In genomic region chr3:40580494-40581091, GRCh38 we compare ENCODE assay signal across 8 cellular contexts. TPM values are rescaled to one million over a fixed set of nuclear protein-coding genes. Genes with fewer than 3 reads are reported as not detected.
DNase-seq lines count a peak whose midpoint lies in the region; ATAC-seq and TF ChIP-seq lines count a peak whose summit lies in the region.

No MANE protein-coding gene starts in this region.

- no peaks in the 10 kb centered on the region for H3K27me3 ChIP-seq in CD8-positive, alpha-beta T cell (ENCODE audit: insufficient read depth, low read length)
- H3K27me3 ChIP-seq in MG63, result no peaks in the 10 kb centered on the region
- no peaks in the 10 kb centered on the region for H3K27me3 ChIP-seq in heart left ventricle

- H3K27ac ChIP-seq in CD8-positive, alpha-beta T cell (ENCODE audit: low read depth, low read length), result no peak overlapping the region
- H3K27ac ChIP-seq in heart left ventricle, result no peak overlapping the region

- no peaks in the 10 kb centered on the region for H3K4me1 ChIP-seq in CD8-positive, alpha-beta T cell (ENCODE audit: insufficient read depth, low read length)
- peaks cover 0 to 22% (median 10%) of the 10 kb centered on the region in 12 donors for H3K4me1 ChIP-seq in heart left ventricle

- WGBS in heart left ventricle, 4 donors, result 0% methylated on average over 2 of the region's 2 CpGs

- no peaks in the 10 kb centered on the region for H3K9me3 ChIP-seq in CD8-positive, alpha-beta T cell (ENCODE audit: low read length)
- H3K9me3 ChIP-seq in MG63 (no peaks in the 10 kb centered on the region), heart left ventricle (no peaks in the 10 kb centered on the region)

- DNase-seq in CD8-positive, alpha-beta T cell, result peak; percentile 23 to 70 (median 60)
- DNase-seq in MG63 (peak; percentile 19), heart left ventricle (peak; percentile 55 to 66 (median 61)), pulmonary artery endothelial cell (ENCODE audit: low read depth, low spot score) (peak; percentile 22)
- peak; percentile 63 for DNase-seq in activated naive CD4-positive, alpha-beta T cell treated with anti-CD3 and anti-CD28 coated beads, Interleukin-2, amount 50 U/mL, for 16 hours

- H3K36me3 ChIP-seq in CD8-positive, alpha-beta T cell (ENCODE audit: insufficient read depth, low read length), result no peaks in the 10 kb centered on the region
- no peaks in the 10 kb centered on the region for H3K36me3 ChIP-seq in MG63
- no peaks in the 10 kb centered on the region for H3K36me3 ChIP-seq in heart left ventricle

- intact Hi-C loops in CD8-positive, alpha-beta T cell (cut with DNase I, micrococcal nuclease), result loop anchor here (1.0 to 5.0 kb wide), 6 partner anchors 254 to 1862 kb away; no protein-coding TSS in a partner anchor
- intact Hi-C loops in heart left ventricle (cut with DNase I), result loop anchor here (1.0 to 10.0 kb wide), 17 partner anchors 134 to 1301 kb away; partner anchors contain the start of gene CTNNB1 (in 3 of the 10)

- H3K4me1 Mint-ChIP-seq in CD8-positive, alpha-beta T cell (ENCODE audit: low read depth), result no peaks in the 10 kb centered on the region

- no peak for TF ChIP-seq POLR2A in heart left ventricle (IDR thresholded peaks at IDR 0.05)

- CTCF ChIA-PET in CD8-positive, alpha-beta T cell (lab: Charles Lee), result interaction anchor here (0.6 to 10.9 kb wide), 20 partner anchors 9 to 1545 kb away, joined by 3 to 159 read pairs (median 4); partner anchors contain the start of gene CTNNB1

- no peak overlapping the region for H3K4me3 Mint-ChIP-seq in CD8-positive, alpha-beta T cell

- POLR2A ChIA-PET in CD8-positive, alpha-beta T cell (lab: Charles Lee), result no interaction called here

- H3K4me3 ChIP-seq in CD8-positive, alpha-beta T cell (ENCODE audit: low read depth, low read length), result no peak overlapping the region
- H3K4me3 ChIP-seq in MG63 (no peak overlapping the region), heart left ventricle (no peak overlapping the region)

- H3K27ac Mint-ChIP-seq in CD8-positive, alpha-beta T cell, result no peak overlapping the region

- peak; percentile 78 for ATAC-seq in CD8-positive, alpha-beta T cell
- ATAC-seq in GM19395 (IDR thresholded peaks at IDR 0.05; ENCODE audit: unreplicated experiment) (peak; percentile 76), SK-N-SH treated with all-trans-retinoic acid at 6 μM for 48 hours (peak; percentile 79), heart left ventricle (peak in 3 of 4 donors; percentile 56 to 70 (median 68)), HG02840 (IDR thresholded peaks at IDR 0.05; ENCODE audit: low FRiP score, unreplicated experiment) (no peak)

- H3K27me3 Mint-ChIP-seq in CD8-positive, alpha-beta T cell (ENCODE audit: low read depth), result peaks cover 10% of the 10 kb centered on the region

- peak; percentile 83 for TF ChIP-seq CTCF in CD8-positive, alpha-beta T cell (IDR thresholded peaks at IDR 0.05)
- TF ChIP-seq CTCF in heart left ventricle (IDR thresholded peaks at IDR 0.05), result peak; percentile 89 to 98 (median 94)

- H3K36me3 Mint-ChIP-seq in CD8-positive, alpha-beta T cell, result no peaks in the 10 kb centered on the region

- H3K9me3 Mint-ChIP-seq in CD8-positive, alpha-beta T cell, result no peaks in the 10 kb centered on the region

TF ChIP-seq in SK-N-SH treated with all-trans-retinoic acid at 6 μM for 48 hours, 23 proteins besides CTCF, POLR2A, EP300 and RAD21:
- TF ChIP-seq ISL1 (CRISPR knock-in tag; IDR thresholded peaks at IDR 0.05), result no peak
- no peak for TF ChIP-seq ARNTL (CRISPR knock-in tag; IDR thresholded peaks at IDR 0.05; ENCODE audit: borderline replicate concordance, low read depth)
- TF ChIP-seq, protein P1, sequence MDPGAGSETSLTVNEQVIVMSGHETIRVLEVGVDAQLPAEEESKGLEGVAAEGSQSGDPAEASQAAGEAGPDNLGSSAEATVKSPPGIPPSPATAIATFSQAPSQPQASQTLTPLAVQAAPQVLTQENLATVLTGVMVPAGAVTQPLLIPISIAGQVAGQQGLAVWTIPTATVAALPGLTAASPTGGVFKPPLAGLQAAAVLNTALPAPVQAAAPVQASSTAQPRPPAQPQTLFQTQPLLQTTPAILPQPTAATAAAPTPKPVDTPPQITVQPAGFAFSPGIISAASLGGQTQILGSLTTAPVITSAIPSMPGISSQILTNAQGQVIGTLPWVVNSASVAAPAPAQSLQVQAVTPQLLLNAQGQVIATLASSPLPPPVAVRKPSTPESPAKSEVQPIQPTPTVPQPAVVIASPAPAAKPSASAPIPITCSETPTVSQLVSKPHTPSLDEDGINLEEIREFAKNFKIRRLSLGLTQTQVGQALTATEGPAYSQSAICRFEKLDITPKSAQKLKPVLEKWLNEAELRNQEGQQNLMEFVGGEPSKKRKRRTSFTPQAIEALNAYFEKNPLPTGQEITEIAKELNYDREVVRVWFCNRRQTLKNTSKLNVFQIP (CRISPR knock-in tag; IDR thresholded peaks at IDR 0.05; ENCODE audit: borderline replicate concordance, low read depth), result no peak
- no peak for TF ChIP-seq ZNF8 (CRISPR knock-in tag; IDR thresholded peaks at IDR 0.05)
- TF ChIP-seq ZFP30 (CRISPR knock-in tag; IDR thresholded peaks at IDR 0.05), result no peak
- no peak for TF ChIP-seq PPARA (CRISPR knock-in tag; IDR thresholded peaks at IDR 0.05; ENCODE audit: borderline replicate concordance)
- TF ChIP-seq ZC3H10 (CRISPR knock-in tag; IDR thresholded peaks at IDR 0.05), result no peak
- TF ChIP-seq CSDC2 (CRISPR knock-in tag; IDR thresholded peaks at IDR 0.05), result no peak
- TF ChIP-seq, protein P2, sequence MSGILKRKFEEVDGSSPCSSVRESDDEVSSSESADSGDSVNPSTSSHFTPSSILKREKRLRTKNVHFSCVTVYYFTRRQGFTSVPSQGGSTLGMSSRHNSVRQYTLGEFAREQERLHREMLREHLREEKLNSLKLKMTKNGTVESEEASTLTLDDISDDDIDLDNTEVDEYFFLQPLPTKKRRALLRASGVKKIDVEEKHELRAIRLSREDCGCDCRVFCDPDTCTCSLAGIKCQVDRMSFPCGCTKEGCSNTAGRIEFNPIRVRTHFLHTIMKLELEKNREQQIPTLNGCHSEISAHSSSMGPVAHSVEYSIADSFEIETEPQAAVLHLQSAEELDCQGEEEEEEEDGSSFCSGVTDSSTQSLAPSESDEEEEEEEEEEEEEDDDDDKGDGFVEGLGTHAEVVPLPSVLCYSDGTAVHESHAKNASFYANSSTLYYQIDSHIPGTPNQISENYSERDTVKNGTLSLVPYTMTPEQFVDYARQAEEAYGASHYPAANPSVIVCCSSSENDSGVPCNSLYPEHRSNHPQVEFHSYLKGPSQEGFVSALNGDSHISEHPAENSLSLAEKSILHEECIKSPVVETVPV (CRISPR knock-in tag; IDR thresholded peaks at IDR 0.05), result no peak
- TF ChIP-seq GLIS3 (CRISPR knock-in tag; IDR thresholded peaks at IDR 0.05), result no peak
- TF ChIP-seq CREB5 (CRISPR knock-in tag; IDR thresholded peaks at IDR 0.05; ENCODE audit: low read depth), result no peak
- no peak for TF ChIP-seq BACH2 (CRISPR knock-in tag; IDR thresholded peaks at IDR 0.05; ENCODE audit: borderline replicate concordance)
- no peak for TF ChIP-seq PATZ1 (CRISPR knock-in tag; IDR thresholded peaks at IDR 0.05; ENCODE audit: borderline replicate concordance)
- no peak for TF ChIP-seq TOX (CRISPR knock-in tag; IDR thresholded peaks at IDR 0.05; ENCODE audit: borderline replicate concordance)
- no peak for TF ChIP-seq SNAI2 (CRISPR knock-in tag; IDR thresholded peaks at IDR 0.05)
- TF ChIP-seq RARB (CRISPR knock-in tag; IDR thresholded peaks at IDR 0.05), result no peak
- no peak for TF ChIP-seq ESRRG (CRISPR knock-in tag; IDR thresholded peaks at IDR 0.05)

RNA-seq across cellular contexts. Expression of gene ZNF621, which starts 55.8 kb away (rescaled TPM):
- total RNA-seq in CD8-positive, alpha-beta T cell, result 1 to 10 TPM; 7.1 to 9.7 TPM
- 3.6 and 10.2 TPM in 2 replicates for total RNA-seq in MG63 (2014; rRNA removed; shearing (Covaris generic); ENCODE audit: low replicate concordance)
- total RNA-seq in heart left ventricle (10 to 100 TPM in 4 of 9 donors, 1 to 10 TPM in 5; 7.6 to 14.3 (median 9.7) TPM), pulmonary artery endothelial cell (8.8 and 9.6 TPM in 2 replicates)
- polyA plus RNA-seq in heart left ventricle, result 1 to 10 TPM; 7.4 to 7.5 TPM
